Comparison of ENCODE assay signal across 19 cellular contexts in genomic region chr3:79473993-79474392, GRCh38.
A peak's percentile ranks its signal among the peaks of the same experiment; 100 is the strongest.
DNase-seq lines count a peak whose midpoint lies in the region; FAIRE-seq and TF ChIP-seq lines count a peak whose summit lies in the region.
"Had no signal": no experiment of that assay in that cellular context is flagged by ENCODE, and none has a peak within 500 bp of the region (broad histone marks: within the 10 kb centered on the region; RNA-seq: fewer than 3 reads in every experiment).

No MANE protein-coding gene starts in this region.

- H3K27ac ChIP-seq in GM23248, result no peak overlapping the region
- no peak overlapping the region for H3K27ac ChIP-seq in keratinocyte (ENCODE audit: control insufficient read depth, insufficient read depth, low read length)
- H3K27ac ChIP-seq in adrenal gland, result no peak overlapping the region
- H3K27ac ChIP-seq: C4-2B, PC-9, SJSA1 had no signal

- H3K36me3 ChIP-seq in GM23248 (ENCODE audit: low read depth), result no peaks in the 10 kb centered on the region
- H3K36me3 ChIP-seq in bronchial epithelial cell (ENCODE audit: control insufficient read depth, insufficient read depth, low read length), result no peaks in the 10 kb centered on the region
- no peaks in the 10 kb centered on the region for H3K36me3 ChIP-seq in keratinocyte (ENCODE audit: control insufficient read depth in 2 of 2, extremely low read depth in 1 of 2, insufficient read depth in 2 of 2, low read length in 2 of 2)
- no peaks in the 10 kb centered on the region for H3K36me3 ChIP-seq in adrenal gland (replicated peaks in 1 of 2)
- H3K36me3 ChIP-seq: SJSA1 had no signal

- H3K4me3 ChIP-seq in GM23248 (no peak overlapping the region), bronchial epithelial cell (ENCODE audit: low read depth, low read length) (no peak overlapping the region), keratinocyte (ENCODE audit: control insufficient read depth in 2 of 3, extremely low read depth in 1 of 3, insufficient read depth in 2 of 3, low read depth in 1 of 3, low read length in 3 of 3) (no peak overlapping the region), adrenal gland (no peak overlapping the region)
- H3K4me3 ChIP-seq: PC-9, SJSA1 had no signal

- peak; percentile 2 for DNase-seq in ACHN
- peak; percentile 32 for DNase-seq in GM23248
- peak; percentile 42 for DNase-seq in bronchial epithelial cell (ENCODE audit: low read depth)
- no peak for DNase-seq in keratinocyte (ENCODE audit: low read depth, low spot score)
- no peak for DNase-seq in GM19238 (ENCODE audit: insufficient read length, low spot score)
- DNase-seq in adrenal gland, result no peak
- no peak for DNase-seq in NCI-H510A treated with DMSO at 0.1 percent for 48 hours (lab: John Stamatoyannopoulos, UW)
- DNase-seq: EL, H7, NCI-H1105 treated with DMSO at 0.1 percent for 48 hours, NCI-H1694 treated with DMSO at 0.1 percent for 48 hours, NCI-H2171, NCI-H446 treated with DMSO at 0.1 percent for 48 hours, NCI-H748 treated with DMSO at 0.1 percent for 48 hours, PC-9 had no signal

- H3K9me2 ChIP-seq in GM23248 (ENCODE audit: insufficient read depth), result no peaks in the 10 kb centered on the region

- H4K20me1 ChIP-seq in GM23248 (ENCODE audit: insufficient read depth), result no peaks in the 10 kb centered on the region
- H4K20me1 ChIP-seq in keratinocyte (ENCODE audit: control insufficient read depth, extremely low read depth, insufficient read depth, low read length), result no peaks in the 10 kb centered on the region

- intact Hi-C loops in adrenal gland (cut with DNase I), result no loop called here

- no peaks in the 10 kb centered on the region for H3K27me3 ChIP-seq in GM23248 (replicated peaks; ENCODE audit: insufficient read depth)
- H3K27me3 ChIP-seq in bronchial epithelial cell (ENCODE audit: control insufficient read depth, insufficient read depth, low read length), result no peaks in the 10 kb centered on the region
- no peaks in the 10 kb centered on the region for H3K27me3 ChIP-seq in keratinocyte (ENCODE audit: control insufficient read depth, extremely low read depth, insufficient read depth, low read length)
- H3K27me3 ChIP-seq in adrenal gland, result no peaks in the 10 kb centered on the region
- H3K27me3 ChIP-seq: SJSA1 had no signal

- 45 to 65% methylated on average over 2 of the region's 2 CpGs for WGBS in GM23248 (ENCODE audit: low coverage in 1 of 2, low lambda C conversion rate in 2 of 2, missing lambda C conversion rate in 2 of 2), 2 experiments
- WGBS in adrenal gland, 4 donors, result 84 to 89% (median 84%) methylated on average over 2 of the region's 2 CpGs

- in situ Hi-C loops in ACHN (cut with HindIII; ENCODE audit: low pct_ligation_motif_present, low pct_unique_long_range_greater_than_20kb, low sequenced_read_pairs) (no loop called here), GM23248 (cut with MboI) (no loop called here)

- H3K9me3 ChIP-seq in GM23248 (ENCODE audit: low read depth) (no peaks in the 10 kb centered on the region), keratinocyte (ENCODE audit: control insufficient read depth, low read depth, low read length) (no peaks in the 10 kb centered on the region), adrenal gland (replicated peaks in 1 of 3) (no peaks in the 10 kb centered on the region)
- H3K9me3 ChIP-seq: SJSA1 had no signal

- H3F3A ChIP-seq in GM23248 (ENCODE audit: insufficient read depth), result no peaks in the 10 kb centered on the region

- TF ChIP-seq POLR2A in adrenal gland (IDR thresholded peaks at IDR 0.05), result no peak

- FAIRE-seq in bronchial epithelial cell (lab: Jason Lieb, UNC) (no peak), keratinocyte (lab: Jason Lieb, UNC) (no peak)
- FAIRE-seq: GM19239, HTR-8/SVneo had no signal

- dilution Hi-C loops in keratinocyte (cut with MboI; ENCODE audit: extremely low pct_ligation_motif_present, low sequenced_read_pairs), result no loop called here

- H3K4me2 ChIP-seq in GM23248 (ENCODE audit: unreplicated experiment) (no peak overlapping the region), keratinocyte (ENCODE audit: control insufficient read depth, extremely low read depth, insufficient read depth, low read depth, low read length) (no peak overlapping the region)
- H3K4me2 ChIP-seq: PC-9 had no signal

- H3K9me1 ChIP-seq in keratinocyte (ENCODE audit: control insufficient read depth, extremely low read depth, insufficient read depth, low read length), result no peaks in the 10 kb centered on the region

- H3K9ac ChIP-seq in GM23248 (no peak overlapping the region), keratinocyte (ENCODE audit: control insufficient read depth, extremely low read depth, insufficient read depth, low read length) (no peak overlapping the region)

- no peak for TF ChIP-seq CTCF in bronchial epithelial cell (IDR thresholded peaks at IDR 0.05; ENCODE audit: insufficient read depth, low read length, severe bottlenecking)
- no peak for TF ChIP-seq CTCF in keratinocyte (optimal IDR thresholded peaks at IDR 0.05 in 1 of 3, IDR thresholded peaks at IDR 0.05 in 1 of 3, conservative IDR thresholded peaks at IDR 0.05 in 1 of 3; ENCODE audit: extremely low read depth in 1 of 3, insufficient read depth in 2 of 3, low read length in 3 of 3)
- TF ChIP-seq CTCF in adrenal gland (IDR thresholded peaks at IDR 0.05), result no peak

- H2AFZ ChIP-seq in GM23248 (no peak overlapping the region), keratinocyte (ENCODE audit: control insufficient read depth, low read length) (peak overlapping the region; percentile 19)
- H2AFZ ChIP-seq: PC-9 had no signal

- H3K4me1 ChIP-seq in GM23248 (ENCODE audit: insufficient read depth) (no peaks in the 10 kb centered on the region), keratinocyte (ENCODE audit: control insufficient read depth, extremely low read depth, insufficient read depth, low read length) (no peaks in the 10 kb centered on the region), adrenal gland (replicated peaks in 1 of 2) (no peaks in the 10 kb centered on the region)
- H3K4me1 ChIP-seq: SJSA1 had no signal

- H3K79me2 ChIP-seq in GM23248 (ENCODE audit: insufficient read depth), result no peaks in the 10 kb centered on the region
- no peaks in the 10 kb centered on the region for H3K79me2 ChIP-seq in keratinocyte (ENCODE audit: control insufficient read depth, insufficient read depth, low read length)

Comparison
In these comparisons a context has a peak if more than half of its experiments do, and no peak if none do; other contexts are left out.
1. DNase-seq: peak in ACHN (single experiment), GM23248 (single experiment) and bronchial epithelial cell (single experiment); none in keratinocyte (single experiment), GM19238 (single experiment), adrenal gland (0 of 7) and NCI-H510A treated with DMSO at 0.1 percent for 48 hours (single experiment).